ENCODE assay signal across 16 cellular contexts in genomic region chr1:247367786-247368342, GRCh38. TPM values are rescaled to one million over a fixed set of nuclear protein-coding genes. Genes with fewer than 3 reads are reported as not detected.
DNase-seq lines count a peak whose midpoint lies in the region; ATAC-seq, FAIRE-seq and TF ChIP-seq lines count a peak whose summit lies in the region.
"Had no signal": no experiment of that assay in that cellular context is flagged by ENCODE, and none has a peak within 500 bp of the region (broad histone marks: within the 10 kb centered on the region; RNA-seq: fewer than 3 reads in every experiment).

No MANE protein-coding gene starts in this region.

- POLR2A ChIA-PET in H1 (lab: Charles Lee; ENCODE audit: partially characterized antibody), result no interaction called here
- POLR2A ChIA-PET in Caco-2 (lab: Charles Lee), result no interaction called here

- no peaks in the 10 kb centered on the region for H3K23me2 ChIP-seq in H1 (ENCODE audit: low read depth, low read length)

- H2AK5ac ChIP-seq in H1 (ENCODE audit: low read depth, low read length) (no peak overlapping the region), neuronal stem cell (ENCODE audit: low read depth, low read length) (no peak overlapping the region)

- H3K36me3 ChIP-seq in H1 (ENCODE audit: control insufficient read depth in 2 of 4, insufficient read depth in 4 of 4, low read length in 3 of 4), result no peaks in the 10 kb centered on the region
- H3K36me3 ChIP-seq in neuronal stem cell (replicated peaks in 1 of 2; ENCODE audit: control insufficient read depth in 2 of 2, insufficient read depth in 2 of 2, low read length in 2 of 2), result no peaks in the 10 kb centered on the region
- H3K36me3 ChIP-seq in small intestine (ENCODE audit: control insufficient read depth in 2 of 2, insufficient read depth in 2 of 2, low read length in 2 of 2), result no peaks in the 10 kb centered on the region
- no peaks in the 10 kb centered on the region for H3K36me3 ChIP-seq in Caco-2 (ENCODE audit: control insufficient read depth, insufficient read depth, low read length)
- H3K36me3 ChIP-seq: prostate gland had no signal

- H3K4ac ChIP-seq in H1 (replicated peaks; ENCODE audit: insufficient read length, low read depth, low read length) (no peak overlapping the region), neuronal stem cell (ENCODE audit: low read length) (no peak overlapping the region)

- TF ChIP-seq RAD21 in H1 (IDR thresholded peaks at IDR 0.05 in 1 of 2, conservative IDR thresholded peaks at IDR 0.05 in 1 of 2; ENCODE audit: low read depth in 2 of 2, low read length in 2 of 2), result no peak

- H3K9me3 ChIP-seq in H1 (ENCODE audit: insufficient read depth in 2 of 2, low read depth in 1 of 2, low read length in 1 of 2) (peaks cover 13 to 18% of the 10 kb centered on the region in 2 experiments; a peak in 3 of 4 replicates), neuronal stem cell (replicated peaks in 1 of 2; ENCODE audit: control insufficient read depth in 2 of 2, insufficient read depth in 1 of 2, low read depth in 1 of 2, low read length in 2 of 2) (peaks cover 0 to 31% of the 10 kb centered on the region in 2 donors), small intestine (ENCODE audit: control insufficient read depth, low read depth) (no peaks in the 10 kb centered on the region), Caco-2 (no peaks in the 10 kb centered on the region; the same call in 1 of the 2 replicates)
- H3K9me3 ChIP-seq: body of pancreas, prostate gland, testis had no signal

- BruUV-seq in Caco-2 (replicated peaks; lab: Mats Ljungman, UMichigan), result no TSS peak

- H2BK5ac ChIP-seq in H1 (ENCODE audit: low read depth, low read length) (no peak overlapping the region), neuronal stem cell (ENCODE audit: low read length) (no peak overlapping the region)

- DNase-seq in OCI-M1 (lab: John Stamatoyannopoulos, UW) (peak; percentile 91), H1 (ENCODE audit: low read depth in 1 of 2, low spot score in 2 of 2) (no peak), neuronal stem cell (ENCODE audit: low spot score) (no peak), small intestine (no peak), Caco-2 (no peak)
- no peak for DNase-seq in stimulated activated CD8-positive, alpha-beta memory T cell treated with anti-CD3 and anti-CD28 coated beads, Interleukin-4, amount 100 ng/mL, for 48 hours
- DNase-seq: activated CD8-positive, alpha-beta memory T cell treated with anti-CD3 and anti-CD28 coated beads for 24 hours; activated effector memory CD4-positive, alpha-beta T cell treated with Interleukin-2 at 50 U/mL for 16 hours; body of pancreas; effector memory CD8-positive, alpha-beta T cell; NCI-H1105 treated with DMSO at 0.1 percent for 48 hours; testis had no signal

- H3K27ac Mint-ChIP-seq in Caco-2 (ENCODE audit: unreplicated experiment), result no peak overlapping the region
- H3K27ac Mint-ChIP-seq: effector memory CD8-positive, alpha-beta T cell had no signal

- TF ChIP-seq CTCF in H1 (IDR thresholded peaks at IDR 0.05; ENCODE audit: control extremely low read depth in 1 of 3, insufficient read depth in 1 of 3, low read depth in 1 of 3, low read length in 3 of 3) (no peak), Caco-2 (IDR thresholded peaks at IDR 0.05; ENCODE audit: insufficient read depth in 1 of 2, low read depth in 1 of 2, low read length in 1 of 2, severe bottlenecking in 1 of 2, unreplicated experiment in 1 of 2) (no peak)

- peaks cover 12% of the 10 kb centered on the region for H3K9me3 Mint-ChIP-seq in Caco-2 (ENCODE audit: unreplicated experiment)
- H3K9me3 Mint-ChIP-seq: effector memory CD8-positive, alpha-beta T cell had no signal

- H4K8ac ChIP-seq in H1 (ENCODE audit: extremely low read depth, insufficient read depth, low read length) (no peak overlapping the region), neuronal stem cell (ENCODE audit: low read depth, low read length) (no peak overlapping the region)

- no peaks in the 10 kb centered on the region for H3K4me1 Mint-ChIP-seq in Caco-2 (ENCODE audit: low read depth, unreplicated experiment)

- H3K4me1 ChIP-seq in H1 (replicated peaks in 1 of 4; ENCODE audit: control insufficient read depth in 3 of 4, insufficient read depth in 4 of 4, low read length in 3 of 4) (peaks cover 0 to 3% (median 2%) of the 10 kb centered on the region in 4 experiments; a peak in 4 of 7 replicates), neuronal stem cell (ENCODE audit: control insufficient read depth in 2 of 2, insufficient read depth in 1 of 2, low read depth in 1 of 2, low read length in 2 of 2) (peaks cover 0 to 13% of the 10 kb centered on the region in 2 donors), small intestine (ENCODE audit: control insufficient read depth in 2 of 2, insufficient read depth in 1 of 2, low read depth in 1 of 2, low read length in 1 of 2) (no peaks in the 10 kb centered on the region), Caco-2 (no peaks in the 10 kb centered on the region)
- H3K4me1 ChIP-seq: body of pancreas, prostate gland, testis had no signal

- H3K4me3 ChIP-seq in H1 (ENCODE audit: extremely low read depth in 1 of 4, insufficient read depth in 2 of 4, low read depth in 3 of 4, low read length in 4 of 4) (no peak overlapping the region), neuronal stem cell (ENCODE audit: low read length in 2 of 2) (no peak overlapping the region), small intestine (ENCODE audit: low read depth in 1 of 2, low read length in 2 of 2) (no peak overlapping the region), Caco-2 (ENCODE audit: low read depth, low read length) (no peak overlapping the region)
- H3K4me3 ChIP-seq: body of pancreas, prostate gland, testis had no signal

- H3K4me3 Mint-ChIP-seq in Caco-2 (ENCODE audit: unreplicated experiment), result no peak overlapping the region
- H3K4me3 Mint-ChIP-seq: effector memory CD8-positive, alpha-beta T cell had no signal

- intact Hi-C loops in Caco-2 (cut with micrococcal nuclease; ENCODE audit: unreplicated experiment), result no loop called here

- no peak overlapping the region for H3K27ac ChIP-seq in H1 (ENCODE audit: low read depth, low read length)
- no peak overlapping the region for H3K27ac ChIP-seq in neuronal stem cell (replicated peaks; ENCODE audit: low read length)
- H3K27ac ChIP-seq in small intestine (ENCODE audit: low read depth in 1 of 2, low read length in 1 of 2), result no peak overlapping the region
- H3K27ac ChIP-seq: body of pancreas, C4-2B, prostate gland had no signal

- no peak for TF ChIP-seq POLR2A in H1 (IDR thresholded peaks at IDR 0.05; ENCODE audit: control extremely low read depth in 1 of 2, low read depth in 2 of 2, low read length in 2 of 2)

- no peak overlapping the region for H2BK20ac ChIP-seq in H1 (ENCODE audit: low read length)

- no peak overlapping the region for H3K23ac ChIP-seq in H1 (ENCODE audit: insufficient read length)
- H3K23ac ChIP-seq in neuronal stem cell (ENCODE audit: low read depth, low read length, poor library complexity), result no peak overlapping the region

- no peak overlapping the region for H4K91ac ChIP-seq in H1 (replicated peaks; ENCODE audit: insufficient read length, low read length)
- H4K91ac ChIP-seq in neuronal stem cell (ENCODE audit: low read depth, low read length, poor library complexity), result no peak overlapping the region

- H3K79me2 ChIP-seq in H1 (ENCODE audit: control insufficient read depth in 1 of 2, insufficient read depth in 2 of 2, low read length in 2 of 2), result no peaks in the 10 kb centered on the region

- H2BK15ac ChIP-seq in H1 (ENCODE audit: low read length) (no peak overlapping the region), neuronal stem cell (ENCODE audit: low read length) (no peak overlapping the region)

- no peak overlapping the region for H4K5ac ChIP-seq in H1 (ENCODE audit: insufficient read length, low read depth, low read length)

- no peak for TF ChIP-seq EP300 in H1 (IDR thresholded peaks at IDR 0.05; ENCODE audit: borderline replicate concordance in 1 of 2, low read depth in 2 of 2, low read length in 2 of 2)

- no peaks in the 10 kb centered on the region for H3K36me3 Mint-ChIP-seq in Caco-2 (ENCODE audit: insufficient read depth, unreplicated experiment)

- no peaks in the 10 kb centered on the region for H4K20me1 ChIP-seq in H1 (replicated peaks in 1 of 2; ENCODE audit: control insufficient read depth in 1 of 2, insufficient read depth in 2 of 2, low read length in 2 of 2)

- ATAC-seq in GM19351 (IDR thresholded peaks at IDR 0.05; ENCODE audit: unreplicated experiment), result peak; percentile 49
- ATAC-seq: body of pancreas; effector memory CD8-positive, alpha-beta T cell had no signal

- CTCF ChIA-PET in H1 (lab: Charles Lee; ENCODE audit: partially characterized antibody), result interaction anchor here (0.9 kb wide), 1 partner anchor 17 kb away, joined by 3 read pairs; no protein-coding TSS in a partner anchor
- CTCF ChIA-PET in Caco-2 (lab: Charles Lee), result no interaction called here

- no peaks in the 10 kb centered on the region for H3K27me3 Mint-ChIP-seq in Caco-2 (ENCODE audit: insufficient read depth, unreplicated experiment)

- H2AFZ ChIP-seq in H1 (ENCODE audit: low read length) (no peak overlapping the region), neuronal stem cell (ENCODE audit: low read length) (peak overlapping the region; percentile 26)

- H2BK12ac ChIP-seq in H1 (ENCODE audit: low read depth, low read length) (no peak overlapping the region), neuronal stem cell (ENCODE audit: low read length) (no peak overlapping the region)

- no peak overlapping the region for H3K14ac ChIP-seq in H1 (ENCODE audit: insufficient read length)
- no peak overlapping the region for H3K14ac ChIP-seq in neuronal stem cell (ENCODE audit: low read length)

- FAIRE-seq in H1 (lab: Jason Lieb, UNC) (no peak), small intestine (lab: Jason Lieb, UNC) (no peak)
- FAIRE-seq: keratinocyte had no signal

- no peaks in the 10 kb centered on the region; a peak in 1 of 7 replicates for H3K27me3 ChIP-seq in H1 (replicated peaks in 1 of 4; ENCODE audit: control insufficient read depth in 3 of 4, extremely low read depth in 1 of 4, insufficient read depth in 3 of 4, low read length in 3 of 4)
- no peaks in the 10 kb centered on the region for H3K27me3 ChIP-seq in neuronal stem cell (ENCODE audit: control insufficient read depth in 3 of 3, insufficient read depth in 3 of 3, low read depth in 1 of 3, low read length in 3 of 3)
- H3K27me3 ChIP-seq in small intestine (ENCODE audit: control insufficient read depth in 2 of 2, insufficient read depth in 2 of 2, low read length in 2 of 2), result peaks cover 0 to 2% of the 10 kb centered on the region in 2 donors
- H3K27me3 ChIP-seq in Caco-2 (replicated peaks; ENCODE audit: control insufficient read depth, insufficient read depth, low read length), result no peaks in the 10 kb centered on the region
- H3K27me3 ChIP-seq: body of pancreas, testis had no signal

- H3K79me1 ChIP-seq in H1 (ENCODE audit: low read depth, low read length) (no peaks in the 10 kb centered on the region), neuronal stem cell (ENCODE audit: low read depth, low read length) (no peaks in the 10 kb centered on the region)

- H3K9ac ChIP-seq in H1 (replicated peaks in 1 of 4; ENCODE audit: extremely low read depth in 1 of 4, low read depth in 3 of 4, low read length in 3 of 4) (no peak overlapping the region), neuronal stem cell (ENCODE audit: low read depth, low read length, poor library complexity) (no peak overlapping the region)

- H3K56ac ChIP-seq in H1 (replicated peaks; ENCODE audit: insufficient read length, low read depth, low read length), result no peak overlapping the region

- WGBS in H1 (ENCODE audit: extremely low coverage in 1 of 2, insufficient coverage in 1 of 2, insufficient read length in 1 of 2, insufficient replicate concordance in 2 of 2, low coverage in 1 of 2, low lambda C conversion rate in 2 of 2, missing lambda C conversion rate in 1 of 2), 2 experiments, result 85% methylated on average over 4 of the region's 4 CpGs; no CpG with 5 or more reads in 1 of the 2 experiments
- WGBS in neuronal stem cell (ENCODE audit: extremely low coverage in 2 of 2, insufficient read length in 2 of 2, insufficient replicate concordance in 1 of 2), 2 donors, result no CpG with 5 or more reads among the region's 4 CpGs
- WGBS in small intestine, 3 donors, result 47 to 63% (median 49%) methylated on average over 4 of the region's 4 CpGs

- no peak overlapping the region for H3K18ac ChIP-seq in H1 (ENCODE audit: extremely low read depth, low read length)
- H3K18ac ChIP-seq in neuronal stem cell (ENCODE audit: low read length), result no peak overlapping the region

- H3K4me2 ChIP-seq in H1 (ENCODE audit: insufficient read depth in 1 of 2, low read depth in 2 of 2, low read length in 2 of 2) (no peak overlapping the region), neuronal stem cell (ENCODE audit: insufficient read depth, low read length, poor library complexity, severe bottlenecking) (no peak overlapping the region)

- H2BK120ac ChIP-seq in H1 (replicated peaks; ENCODE audit: low read depth, low read length) (no peak overlapping the region), neuronal stem cell (ENCODE audit: low read depth, low read length) (no peak overlapping the region)

RNA-seq across cellular contexts. Expression of gene ZNF496, which starts 36.2 kb away (rescaled TPM):
- total RNA-seq in H1 (2021; fragmentation: NEBNext Ultra II Directional; extraction: Animal tissue kit (Norgen Biotek cat#: 25700)), result 64.2 and 71.4 TPM in 2 replicates
- 27.9 and 37.9 TPM in 2 replicates for polyA plus RNA-seq in H1 (2011; rRNA removed)
- 42.8 TPM for polyA plus RNA-seq in H1 (2011; cell fraction: cytosol; rRNA removed)
- polyA plus RNA-seq in H1 (2011; cell fraction: nucleus; rRNA removed), result 51.4 TPM
- polyA plus RNA-seq in H1 (2012, experiment 1 of 2), result 31.0 to 41.1 TPM (median 37.4 TPM) in 4 replicates
- 31.9 TPM for polyA plus RNA-seq in H1 (2012, experiment 2 of 2)
- polyA plus RNA-seq in H1 (2013, experiment 1 of 2), result 25.3 TPM
- 25.6 TPM for polyA plus RNA-seq in H1 (2013, experiment 2 of 2)
- polyA minus RNA-seq in H1 (2011; rRNA and poly(A)+ RNA removed), result 67.6 and 73.6 TPM in 2 replicates
- 49.5 TPM for polyA minus RNA-seq in H1 (2011; cell fraction: cytosol; rRNA and poly(A)+ RNA removed)
- polyA minus RNA-seq in H1 (2011; cell fraction: nucleus; rRNA and poly(A)+ RNA removed), result 46.4 TPM
- 40.1 TPM for polyA plus RNA-seq in neuronal stem cell (2013, experiment 1 of 2)
- polyA plus RNA-seq in neuronal stem cell (2013, experiment 2 of 2), result 38.8 TPM
- polyA plus RNA-seq in small intestine, result 1 to 10 TPM; 1.6 to 6.8 (median 3.5) TPM
- 31.0 and 36.4 TPM in 2 replicates for total RNA-seq in Caco-2 (2022)

RNA-seq across cellular contexts. Expression of gene NLRP3, which starts 48.1 kb away (rescaled TPM):
- 0.19 and 0.23 TPM in 2 replicates for total RNA-seq in H1 (2021; fragmentation: NEBNext Ultra II Directional; extraction: Animal tissue kit (Norgen Biotek cat#: 25700))
- polyA plus RNA-seq in H1 (2011; rRNA removed), result 0.03 and 0.05 TPM in 2 replicates
- polyA plus RNA-seq in H1 (2011; cell fraction: cytosol; rRNA removed), result 0.08 TPM
- polyA plus RNA-seq in H1 (2011; cell fraction: nucleus; rRNA removed), result 0.14 TPM
- polyA plus RNA-seq in H1 (2012, experiment 1 of 2), result 0.05 to 0.39 TPM (median 0.10 TPM) in 4 replicates
- polyA plus RNA-seq in H1 (2012, experiment 2 of 2), result not detected
- polyA plus RNA-seq in H1 (2013, experiment 1 of 2), result 0.04 TPM
- 0.02 TPM for polyA plus RNA-seq in H1 (2013, experiment 2 of 2)
- 0.03 and 0.10 TPM in 2 replicates for polyA minus RNA-seq in H1 (2011; rRNA and poly(A)+ RNA removed)
- 0.29 TPM for polyA minus RNA-seq in H1 (2011; cell fraction: cytosol; rRNA and poly(A)+ RNA removed)
- polyA minus RNA-seq in H1 (2011; cell fraction: nucleus; rRNA and poly(A)+ RNA removed), result not detected
- polyA plus RNA-seq in neuronal stem cell (2013, experiment 1 of 2), result 0.24 TPM
- polyA plus RNA-seq in neuronal stem cell (2013, experiment 2 of 2), result 0.26 TPM
- under 1 TPM in 2 of 3 donors, not detected in 1; 0.81 to 0.94 TPM for polyA plus RNA-seq in small intestine
- total RNA-seq in Caco-2 (2022), result not detected in 2 replicates
